1 cellular context compared by ENCODE assay signal in genomic region chr11:128968916-128969315, GRCh38.
TF ChIP-seq lines count a peak whose summit lies in the region.

No MANE protein-coding gene starts in this region.

TF ChIP-seq in WTC11, 78 proteins besides CTCF, POLR2A, EP300 and RAD21 (continued from another document):
- TF ChIP-seq, protein P1, sequence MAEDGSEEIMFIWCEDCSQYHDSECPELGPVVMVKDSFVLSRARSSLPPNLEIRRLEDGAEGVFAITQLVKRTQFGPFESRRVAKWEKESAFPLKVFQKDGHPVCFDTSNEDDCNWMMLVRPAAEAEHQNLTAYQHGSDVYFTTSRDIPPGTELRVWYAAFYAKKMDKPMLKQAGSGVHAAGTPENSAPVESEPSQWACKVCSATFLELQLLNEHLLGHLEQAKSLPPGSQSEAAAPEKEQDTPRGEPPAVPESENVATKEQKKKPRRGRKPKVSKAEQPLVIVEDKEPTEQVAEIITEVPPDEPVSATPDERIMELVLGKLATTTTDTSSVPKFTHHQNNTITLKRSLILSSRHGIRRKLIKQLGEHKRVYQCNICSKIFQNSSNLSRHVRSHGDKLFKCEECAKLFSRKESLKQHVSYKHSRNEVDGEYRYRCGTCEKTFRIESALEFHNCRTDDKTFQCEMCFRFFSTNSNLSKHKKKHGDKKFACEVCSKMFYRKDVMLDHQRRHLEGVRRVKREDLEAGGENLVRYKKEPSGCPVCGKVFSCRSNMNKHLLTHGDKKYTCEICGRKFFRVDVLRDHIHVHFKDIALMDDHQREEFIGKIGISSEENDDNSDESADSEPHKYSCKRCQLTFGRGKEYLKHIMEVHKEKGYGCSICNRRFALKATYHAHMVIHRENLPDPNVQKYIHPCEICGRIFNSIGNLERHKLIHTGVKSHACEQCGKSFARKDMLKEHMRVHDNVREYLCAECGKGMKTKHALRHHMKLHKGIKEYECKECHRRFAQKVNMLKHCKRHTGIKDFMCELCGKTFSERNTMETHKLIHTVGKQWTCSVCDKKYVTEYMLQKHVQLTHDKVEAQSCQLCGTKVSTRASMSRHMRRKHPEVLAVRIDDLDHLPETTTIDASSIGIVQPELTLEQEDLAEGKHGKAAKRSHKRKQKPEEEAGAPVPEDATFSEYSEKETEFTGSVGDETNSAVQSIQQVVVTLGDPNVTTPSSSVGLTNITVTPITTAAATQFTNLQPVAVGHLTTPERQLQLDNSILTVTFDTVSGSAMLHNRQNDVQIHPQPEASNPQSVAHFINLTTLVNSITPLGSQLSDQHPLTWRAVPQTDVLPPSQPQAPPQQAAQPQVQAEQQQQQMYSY (CRISPR knock-in tag; IDR thresholded peaks at IDR 0.05) = no peak
- TF ChIP-seq MXD4 (CRISPR knock-in tag; IDR thresholded peaks at IDR 0.05; ENCODE audit: borderline replicate concordance) (no peak), ATF3 (CRISPR knock-in tag; conservative IDR thresholded peaks at IDR 0.05) (no peak), FOXK1 (CRISPR knock-in tag; IDR thresholded peaks at IDR 0.05) (no peak), NFE2L1 (CRISPR knock-in tag; IDR thresholded peaks at IDR 0.05) (no peak), JAZF1 (CRISPR knock-in tag; IDR thresholded peaks at IDR 0.05) (no peak), CDX4 (CRISPR knock-in tag; IDR thresholded peaks at IDR 0.05; ENCODE audit: borderline replicate concordance) (no peak)
